Comparison of ENCODE assay signal across 11 cellular contexts in genomic region chr10:115094605-115095004, GRCh38. TPM values are rescaled to one million over a fixed set of nuclear protein-coding genes. Genes with fewer than 3 reads are reported as not detected.
DNase-seq lines count a peak whose midpoint lies in the region; ATAC-seq lines count a peak whose summit lies in the region.
"Had no signal": no experiment of that assay in that cellular context is flagged by ENCODE, and none has a peak within 500 bp of the region (broad histone marks: within the 10 kb centered on the region; RNA-seq: fewer than 3 reads in every experiment).

No MANE protein-coding gene starts in this region.

- peak overlapping the region; percentile 81 for H3K4me3 ChIP-seq in mesodermal cell (ENCODE audit: extremely low read depth, insufficient read depth, low read length, poor library complexity, severe bottlenecking)

- H3K36me3 Mint-ChIP-seq in activated T-cell treated with anti-CD3 and anti-CD28 coated beads, Interleukin-2, amount 50 U/mL, for 72 hours (ENCODE audit: insufficient read depth in 2 of 2): peaks cover 1 to 4% of the 10 kb centered on the region in 2 donors
- H3K36me3 Mint-ChIP-seq in activated T-helper 17 cell treated with anti-CD3 and anti-CD28 coated beads, Interleukin-2, amount 50 U/mL, for 72 hours (ENCODE audit: low read depth): no peaks in the 10 kb centered on the region

- peaks cover 14% of the 10 kb centered on the region for H3K4me1 Mint-ChIP-seq in activated T-cell treated with anti-CD3 and anti-CD28 coated beads, Interleukin-2, amount 50 U/mL, for 72 hours (ENCODE audit: low read depth)
- no peaks in the 10 kb centered on the region for H3K4me1 Mint-ChIP-seq in activated T-helper 17 cell treated with anti-CD3 and anti-CD28 coated beads, Interleukin-2, amount 50 U/mL, for 72 hours

- peaks cover 48% of the 10 kb centered on the region for H3K27me3 Mint-ChIP-seq in activated T-cell treated with anti-CD3 and anti-CD28 coated beads, Interleukin-2, amount 50 U/mL, for 72 hours (ENCODE audit: low read depth)
- H3K27me3 Mint-ChIP-seq in activated T-helper 17 cell treated with anti-CD3 and anti-CD28 coated beads, Interleukin-2, amount 50 U/mL, for 72 hours: peaks cover 45% of the 10 kb centered on the region

- no peak for DNase-seq in activated T-cell treated with anti-CD3 and anti-CD28 coated beads, Interleukin-2, amount 50 U/mL, for 72 hours
- DNase-seq in activated T-cell treated with anti-CD3 and anti-CD28 coated beads, Interleukin-2, amount 50 U/mL, for 1 hour: no peak
- DNase-seq in superior temporal gyrus (ENCODE audit: extremely low spot score): peak; percentile 45
- DNase-seq in UCSD-AML1 (lab: John Stamatoyannopoulos, UW; ENCODE audit: unreplicated experiment): no peak
- no peak for DNase-seq in NCI-H1930 (lab: John Stamatoyannopoulos, UW)
- DNase-seq in SKM-1 (lab: John Stamatoyannopoulos, UW; ENCODE audit: unreplicated experiment): no peak
- DNase-seq: activated CD4-positive, CD25-positive, alpha-beta regulatory T cell; MV-4-11 had no signal

- H3K27ac Mint-ChIP-seq in activated T-cell treated with anti-CD3 and anti-CD28 coated beads, Interleukin-2, amount 50 U/mL, for 72 hours: peak overlapping the region; percentile 74
- no peak overlapping the region for H3K27ac Mint-ChIP-seq in activated T-helper 17 cell treated with anti-CD3 and anti-CD28 coated beads, Interleukin-2, amount 50 U/mL, for 72 hours

- no peaks in the 10 kb centered on the region for H3K9me3 Mint-ChIP-seq in activated T-cell treated with anti-CD3 and anti-CD28 coated beads, Interleukin-2, amount 50 U/mL, for 72 hours
- no peaks in the 10 kb centered on the region for H3K9me3 Mint-ChIP-seq in activated T-helper 17 cell treated with anti-CD3 and anti-CD28 coated beads, Interleukin-2, amount 50 U/mL, for 72 hours

- H3K4me3 Mint-ChIP-seq in activated T-cell treated with anti-CD3 and anti-CD28 coated beads, Interleukin-2, amount 50 U/mL, for 72 hours: peak overlapping the region; percentile 60 to 93
- H3K4me3 Mint-ChIP-seq in activated T-helper 17 cell treated with anti-CD3 and anti-CD28 coated beads, Interleukin-2, amount 50 U/mL, for 72 hours: peak overlapping the region; percentile 66

- H3K9me3 ChIP-seq in mesodermal cell (ENCODE audit: control insufficient read depth, low read length): no peaks in the 10 kb centered on the region

- peaks cover 3% of the 10 kb centered on the region for H3K4me1 ChIP-seq in mesodermal cell (ENCODE audit: control insufficient read depth, insufficient read depth, low read length, poor library complexity, severe bottlenecking)

- WGBS in mesodermal cell (ENCODE audit: insufficient coverage in 2 of 2), 2 experiments: 65 to 86% methylated on average over 8 to 9 of the region's 10 CpGs

- no peak overlapping the region for H3K27ac ChIP-seq in mesodermal cell (ENCODE audit: low read depth, low read length, severe bottlenecking)

- ATAC-seq in activated T-cell treated with anti-CD3 and anti-CD28 coated beads, Interleukin-2, amount 50 U/mL, for 72 hours (replicated peaks in 1 of 2): no peak
- no peak for ATAC-seq in activated T-helper 17 cell treated with anti-CD3 and anti-CD28 coated beads, Interleukin-2, amount 50 U/mL, for 72 hours (replicated peaks)

- no peaks in the 10 kb centered on the region for H3K36me3 ChIP-seq in mesodermal cell (ENCODE audit: control insufficient read depth, insufficient read depth, low read length)

RNA-seq across cellular contexts. Expression of gene ATRNL1, which starts 1.4 kb away (rescaled TPM):
- total RNA-seq in activated T-cell treated with anti-CD3 and anti-CD28 coated beads, Interleukin-2, amount 50 U/mL, for 72 hours: under 1 TPM; 0.23 to 0.94 TPM
- total RNA-seq in activated T-helper 17 cell treated with anti-CD3 and anti-CD28 coated beads, Interleukin-2, amount 50 U/mL, for 72 hours: 1 to 10 TPM in 1 of 2 donors, under 1 TPM in 1; 0.63 to 1.5 TPM
- polyA plus RNA-seq in mesodermal cell (2013, experiment 1 of 2): 7.7 TPM
- 10.5 TPM for polyA plus RNA-seq in mesodermal cell (2013, experiment 2 of 2)
- polyA plus RNA-seq: BJ had no signal
